In the genomic region with DNA sequence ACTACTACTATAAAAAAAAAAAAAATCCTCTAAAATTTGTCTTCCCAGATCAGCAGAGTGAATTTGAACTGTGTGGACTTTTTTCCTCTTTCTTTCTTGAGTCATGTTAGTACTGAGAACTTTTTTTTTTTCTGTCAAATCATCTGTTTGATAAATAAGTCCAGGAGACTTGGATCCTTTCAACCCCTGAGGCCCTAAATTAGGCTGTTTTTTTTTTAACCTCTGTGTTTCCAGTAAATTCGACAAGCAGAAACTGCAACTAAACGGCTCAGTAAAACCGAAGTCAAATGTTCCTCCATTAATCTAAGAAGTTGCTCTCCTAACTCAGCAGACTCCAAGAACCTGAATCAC, we compare ENCODE assay signal across 11 cellular contexts. TPM values are rescaled to one million over a fixed set of nuclear protein-coding genes. Genes with fewer than 3 reads are reported as not detected.
DNase-seq lines count a peak whose midpoint lies in the region; ATAC-seq, FAIRE-seq and TF ChIP-seq lines count a peak whose summit lies in the region.
"Had no signal": no experiment of that assay in that cellular context is flagged by ENCODE, and none has a peak within 500 bp of the region (broad histone marks: within the 10 kb centered on the region; RNA-seq: fewer than 3 reads in every experiment).

No MANE protein-coding gene starts in this region.

- TF ChIP-seq CTCF in astrocyte (IDR thresholded peaks at IDR 0.05; ENCODE audit: insufficient read depth, low read depth, low read length) (no peak), lung (IDR thresholded peaks at IDR 0.05; ENCODE audit: control extremely low read depth, extremely low read depth) (no peak), transverse colon (IDR thresholded peaks at IDR 0.05) (no peak), adrenal gland (IDR thresholded peaks at IDR 0.05) (no peak)

- H3K4me3 Mint-ChIP-seq in activated naive CD4-positive, alpha-beta T cell treated with anti-CD3 and anti-CD28 coated beads, Interleukin-2, amount 50 U/mL, for 24 hours = peak overlapping the region; percentile 68
- peak overlapping the region; percentile 21 for H3K4me3 Mint-ChIP-seq in astrocyte (ENCODE audit: unreplicated experiment)

- peak overlapping the region; percentile 51 for H3K4me3 ChIP-seq in astrocyte (ENCODE audit: insufficient read depth, low read depth, low read length)
- H3K4me3 ChIP-seq in lung = peak overlapping the region; percentile 36
- H3K4me3 ChIP-seq in transverse colon = peak overlapping the region in 2 of 4 donors; percentile 8 to 87
- peak overlapping the region in 1 of 4 donors; percentile 82 for H3K4me3 ChIP-seq in adrenal gland

- intact Hi-C loops in transverse colon (cut with DNase I; ENCODE audit: low total_unique reads) = no loop called here
- intact Hi-C loops in adrenal gland (cut with DNase I) = no loop called here

- peaks cover 48% of the 10 kb centered on the region for H3K4me1 Mint-ChIP-seq in activated naive CD4-positive, alpha-beta T cell treated with anti-CD3 and anti-CD28 coated beads, Interleukin-2, amount 50 U/mL, for 24 hours
- peaks cover 28% of the 10 kb centered on the region for H3K4me1 Mint-ChIP-seq in astrocyte (ENCODE audit: low read depth, unreplicated experiment)

- no peaks in the 10 kb centered on the region for H3K27me3 Mint-ChIP-seq in activated naive CD4-positive, alpha-beta T cell treated with anti-CD3 and anti-CD28 coated beads, Interleukin-2, amount 50 U/mL, for 24 hours
- no peaks in the 10 kb centered on the region for H3K27me3 Mint-ChIP-seq in astrocyte (ENCODE audit: low read depth, unreplicated experiment)

- H3K36me3 ChIP-seq in astrocyte (ENCODE audit: insufficient read depth, low read length) (no peaks in the 10 kb centered on the region), lung (ENCODE audit: control insufficient read depth in 2 of 2, insufficient read depth in 2 of 2, low read length in 2 of 2) (peaks cover 6 to 10% of the 10 kb centered on the region in 2 donors), transverse colon (peaks cover 0 to 4% (median 0%) of the 10 kb centered on the region in 4 donors), adrenal gland (replicated peaks in 1 of 2) (peaks cover 0 to 30% of the 10 kb centered on the region in 2 donors)

- H3K9me3 Mint-ChIP-seq in activated naive CD4-positive, alpha-beta T cell treated with anti-CD3 and anti-CD28 coated beads, Interleukin-2, amount 50 U/mL, for 24 hours = no peaks in the 10 kb centered on the region
- H3K9me3 Mint-ChIP-seq in astrocyte (ENCODE audit: unreplicated experiment) = no peaks in the 10 kb centered on the region

- peak overlapping the region; percentile 94 for H3K4me2 ChIP-seq in astrocyte (ENCODE audit: low read length)

- peaks cover 35% of the 10 kb centered on the region for H3K4me1 ChIP-seq in astrocyte (ENCODE audit: insufficient read depth, low read length)
- H3K4me1 ChIP-seq in lung (ENCODE audit: control insufficient read depth in 2 of 2, insufficient read depth in 2 of 2, low read length in 2 of 2) = peaks cover 10 to 14% of the 10 kb centered on the region in 2 donors
- H3K4me1 ChIP-seq in transverse colon = peaks cover 20 to 52% (median 38%) of the 10 kb centered on the region in 4 donors
- H3K4me1 ChIP-seq in adrenal gland (replicated peaks in 1 of 2) = peaks cover 8 to 42% of the 10 kb centered on the region in 2 donors

- H3K27me3 ChIP-seq in astrocyte (ENCODE audit: insufficient read depth, low read length) = no peaks in the 10 kb centered on the region
- H3K27me3 ChIP-seq in lung (ENCODE audit: control insufficient read depth, insufficient read depth) = no peaks in the 10 kb centered on the region
- H3K27me3 ChIP-seq in transverse colon = no peaks in the 10 kb centered on the region
- no peaks in the 10 kb centered on the region for H3K27me3 ChIP-seq in adrenal gland

- peaks cover 5% of the 10 kb centered on the region for H4K20me1 ChIP-seq in astrocyte (ENCODE audit: insufficient read depth, low read length)

- H3K9ac ChIP-seq in astrocyte (ENCODE audit: low read length) = peak overlapping the region; percentile 70

- FAIRE-seq in astrocyte (lab: Jason Lieb, UNC) = peak; percentile 58
- FAIRE-seq: colon had no signal

- DNase-seq in activated naive CD4-positive, alpha-beta T cell treated with Interleukin-2 at 50 U/mL for 16 hours = no peak
- peak; percentile 30 for DNase-seq in astrocyte (ENCODE audit: low read depth)
- DNase-seq in lung (ENCODE audit: low spot score) = no peak
- DNase-seq in transverse colon = no peak
- DNase-seq in adrenal gland = no peak
- DNase-seq in NK-92 (lab: John Stamatoyannopoulos, UW; ENCODE audit: unreplicated experiment) = no peak
- DNase-seq: DMS79, NCI-H774 had no signal

- TF ChIP-seq POLR2A in transverse colon (IDR thresholded peaks at IDR 0.05) = no peak
- no peak for TF ChIP-seq POLR2A in adrenal gland (IDR thresholded peaks at IDR 0.05)

- 2 to 5% methylated on average over 3 of the region's 3 CpGs for WGBS in lung, 2 donors
- WGBS in transverse colon (ENCODE audit: low coverage in 1 of 2), 2 donors = 14 to 28% methylated on average over 2 to 3 of the region's 3 CpGs
- 38 to 58% (median 43%) methylated on average over 3 of the region's 3 CpGs for WGBS in adrenal gland, 4 donors

- H3K27ac Mint-ChIP-seq in activated naive CD4-positive, alpha-beta T cell treated with anti-CD3 and anti-CD28 coated beads, Interleukin-2, amount 50 U/mL, for 24 hours = peak overlapping the region; percentile 60
- peak overlapping the region; percentile 43 for H3K27ac Mint-ChIP-seq in astrocyte (ENCODE audit: unreplicated experiment)

- no peak for TF ChIP-seq EP300 in transverse colon (IDR thresholded peaks at IDR 0.05; ENCODE audit: low read depth)

- peaks cover 5% of the 10 kb centered on the region for H3K79me2 ChIP-seq in astrocyte (ENCODE audit: insufficient read depth, low read length)

- H3K27ac ChIP-seq in astrocyte (ENCODE audit: low read depth, low read length) (peak overlapping the region; percentile 73), lung (ENCODE audit: low read depth in 1 of 2, low read length in 1 of 2) (peak overlapping the region in 1 of 2 donors; percentile 15), transverse colon (peak overlapping the region; percentile 98 to 99 (median 99)), adrenal gland (peak overlapping the region in 1 of 5 donors; percentile 99)

- no peak overlapping the region for H2AFZ ChIP-seq in astrocyte (ENCODE audit: low read depth, low read length)

- ATAC-seq in lung (ENCODE audit: insufficient read depth, low FRiP score) (no peak), HG02938 (IDR thresholded peaks at IDR 0.05; ENCODE audit: unreplicated experiment) (no peak)

- in situ Hi-C loops in transverse colon (cut with MboI; ENCODE audit: low pct_ligation_motif_present in 1 of 4, low pct_unique_long_range_greater_than_20kb in 1 of 4, low sequenced_read_pairs in 3 of 4) = no loop called here

- H3K36me3 Mint-ChIP-seq in activated naive CD4-positive, alpha-beta T cell treated with anti-CD3 and anti-CD28 coated beads, Interleukin-2, amount 50 U/mL, for 24 hours = peaks cover 3% of the 10 kb centered on the region
- H3K36me3 Mint-ChIP-seq in astrocyte (ENCODE audit: low read depth, unreplicated experiment) = no peaks in the 10 kb centered on the region

- H3K9me3 ChIP-seq in astrocyte (ENCODE audit: insufficient read depth, low read depth, low read length) (no peaks in the 10 kb centered on the region), lung (ENCODE audit: control insufficient read depth in 2 of 2, insufficient read depth in 1 of 2, low read length in 1 of 2) (no peaks in the 10 kb centered on the region), transverse colon (no peaks in the 10 kb centered on the region), adrenal gland (replicated peaks in 1 of 3) (no peaks in the 10 kb centered on the region)

RNA-seq across cellular contexts. Expression of gene MAP3K8, which starts 2.7 kb away (rescaled TPM):
- total RNA-seq in astrocyte (3.5 and 5.1 TPM in 2 replicates), lung (10 to 100 TPM; 49.3 to 51.7 TPM), transverse colon (10 to 100 TPM in 2 of 4 donors, 1 to 10 TPM in 2; 2.2 to 26.7 (median 11.8) TPM), adrenal gland (10 to 100 TPM in 7 of 8 donors, 1 to 10 TPM in 1; 2.0 to 58.0 (median 27.1) TPM)
- polyA plus RNA-seq in lung (10 to 100 TPM; 37.0 to 77.9 TPM), adrenal gland (10 to 100 TPM; 13.4 to 32.4 (median 13.7) TPM)
